ENCODE assay signal across 8 cellular contexts in the genomic region with DNA sequence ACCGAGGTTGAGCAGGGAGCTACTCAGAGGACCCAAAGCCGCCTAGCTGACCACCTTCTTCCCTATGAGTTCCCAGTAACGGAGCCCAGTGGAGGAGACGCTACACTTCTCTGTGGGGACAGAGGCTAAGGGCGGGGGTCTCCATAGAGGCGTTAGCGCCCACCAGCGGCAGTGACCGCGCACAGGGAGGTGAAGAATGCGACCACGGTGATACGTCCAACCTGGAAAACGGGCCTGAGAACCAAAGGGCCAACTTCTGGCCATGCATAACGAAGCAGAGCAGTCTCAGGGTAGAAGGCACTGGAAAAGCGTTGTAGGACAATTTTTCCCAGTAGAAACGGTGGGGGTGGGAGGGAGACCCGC. TPM values are rescaled to one million over a fixed set of nuclear protein-coding genes. Genes with fewer than 3 reads are reported as not detected.
DNase-seq lines count a peak whose midpoint lies in the region; ATAC-seq and TF ChIP-seq lines count a peak whose summit lies in the region.

No MANE protein-coding gene starts in this region.

- DNase-seq in chondrocyte (ENCODE audit: low spot score) (no peak), EL (no peak), NCI-H128 (lab: John Stamatoyannopoulos, UW; ENCODE audit: unreplicated experiment) (no peak)
- DNase-seq in natural killer cell treated with Interleukin-12 subunit alpha and Interleukin-12 subunit beta and Interleukin-15 and Interleukin-18, amount 100 ng/mL, for 72 hours (ENCODE audit: low spot score) = no peak
- DNase-seq in activated effector memory CD4-positive, alpha-beta T cell treated with Interleukin-2 at 50 U/mL for 16 hours = no peak

- H3K9me3 Mint-ChIP-seq in chondrocyte (ENCODE audit: low read depth) = no peaks in the 10 kb centered on the region
- H3K9me3 Mint-ChIP-seq in natural killer cell treated with Interleukin-12 subunit alpha and Interleukin-12 subunit beta and Interleukin-15 and Interleukin-18, amount 100 ng/mL, for 72 hours = no peaks in the 10 kb centered on the region

- TF ChIP-seq CTCF in chondrocyte (IDR thresholded peaks at IDR 0.05) = peak; percentile 58

- H3K4me1 Mint-ChIP-seq in chondrocyte (ENCODE audit: low read depth) = peaks cover 32% of the 10 kb centered on the region
- H3K4me1 Mint-ChIP-seq in natural killer cell treated with Interleukin-12 subunit alpha and Interleukin-12 subunit beta and Interleukin-15 and Interleukin-18, amount 100 ng/mL, for 72 hours (ENCODE audit: low read depth in 2 of 2) = peaks cover 32 to 37% of the 10 kb centered on the region in 2 donors

- H3K27me3 Mint-ChIP-seq in chondrocyte (ENCODE audit: low read depth) = peaks cover 27% of the 10 kb centered on the region
- H3K27me3 Mint-ChIP-seq in natural killer cell treated with Interleukin-12 subunit alpha and Interleukin-12 subunit beta and Interleukin-15 and Interleukin-18, amount 100 ng/mL, for 72 hours = peaks cover 19 to 34% of the 10 kb centered on the region in 2 donors

- peak overlapping the region; percentile 94 for H3K4me3 Mint-ChIP-seq in chondrocyte (ENCODE audit: unreplicated experiment)
- H3K4me3 Mint-ChIP-seq in natural killer cell treated with Interleukin-12 subunit alpha and Interleukin-12 subunit beta and Interleukin-15 and Interleukin-18, amount 100 ng/mL, for 72 hours = peak overlapping the region; percentile 87

- no peak overlapping the region for H3K27ac Mint-ChIP-seq in chondrocyte (ENCODE audit: unreplicated experiment)
- peak overlapping the region in 1 of 2 donors; percentile 69 for H3K27ac Mint-ChIP-seq in natural killer cell treated with Interleukin-12 subunit alpha and Interleukin-12 subunit beta and Interleukin-15 and Interleukin-18, amount 100 ng/mL, for 72 hours

- peaks cover 3% of the 10 kb centered on the region for H3K36me3 Mint-ChIP-seq in chondrocyte (ENCODE audit: low read depth)
- H3K36me3 Mint-ChIP-seq in natural killer cell treated with Interleukin-12 subunit alpha and Interleukin-12 subunit beta and Interleukin-15 and Interleukin-18, amount 100 ng/mL, for 72 hours = peaks cover 10% of the 10 kb centered on the region

- ATAC-seq in GM18502 (IDR thresholded peaks at IDR 0.05; ENCODE audit: poor library complexity, unreplicated experiment) = peak; percentile 10
- ATAC-seq in HG03571 (IDR thresholded peaks at IDR 0.05; ENCODE audit: unreplicated experiment) = peak; percentile 1
- no peak for ATAC-seq in natural killer cell treated with Interleukin-12 subunit alpha and Interleukin-12 subunit beta and Interleukin-15 and Interleukin-18, amount 100 ng/mL, for 72 hours
- no peak for ATAC-seq in HG03378 (IDR thresholded peaks at IDR 0.05; ENCODE audit: unreplicated experiment)

RNA-seq across cellular contexts. Expression of gene COG2, which starts 0.4 kb away (rescaled TPM):
- 24.1 to 28.6 TPM (median 26.8 TPM) in 3 replicates for total RNA-seq in chondrocyte
- total RNA-seq in natural killer cell treated with Interleukin-12 subunit alpha and Interleukin-12 subunit beta and Interleukin-15 and Interleukin-18, amount 100 ng/mL, for 72 hours = 10 to 100 TPM; 21.8 to 36.1 TPM

Comparison
In these comparisons a context has a peak if more than half of its experiments do, and no peak if none do; other contexts are left out.
1. ATAC-seq: peak in GM18502 (single experiment) and HG03571 (single experiment); none in natural killer cell treated with Interleukin-12 subunit alpha and Interleukin-12 subunit beta and Interleukin-15 and Interleukin-18, amount 100 ng/mL, for 72 hours (0 of 2) and HG03378 (single experiment).